Comparison of ENCODE assay signal across 8 cellular contexts in genomic region chr2:99154643-99155536, GRCh38. TPM values are rescaled to one million over a fixed set of nuclear protein-coding genes. Genes with fewer than 3 reads are reported as not detected.
A peak's percentile ranks its signal among the peaks of the same experiment; 100 is the strongest.
DNase-seq lines count a peak whose midpoint lies in the region; ATAC-seq and TF ChIP-seq lines count a peak whose summit lies in the region.

LIPT1 (plus strand) TSS chr2:99154967; CDS start chr2:99161958, 6,991 bp downstream.
TSGA10 (minus strand) TSS chr2:99154942; CDS start chr2:99109439, 45,503 bp downstream.

- H3K27me3 ChIP-seq in SK-N-SH (ENCODE audit: insufficient read depth): no peaks in the 10 kb centered on the region
- H3K27me3 ChIP-seq in ovary: no peaks in the 10 kb centered on the region
- no peaks in the 10 kb centered on the region for H3K27me3 ChIP-seq in thyroid gland

- no peak within 1 kb of the TSS for H3K4me3 Mint-ChIP-seq in activated naive CD8-positive, alpha-beta T cell treated with anti-CD3 and anti-CD28 coated beads for 36 hours

- no peaks in the 10 kb centered on the region for H3F3A ChIP-seq in SK-N-SH (replicated peaks; ENCODE audit: insufficient read depth)

- no peaks in the 10 kb centered on the region for H3K9me3 Mint-ChIP-seq in activated naive CD8-positive, alpha-beta T cell treated with anti-CD3 and anti-CD28 coated beads for 36 hours

- ATAC-seq in HG02610 (IDR thresholded peaks at IDR 0.05; ENCODE audit: unreplicated experiment): peak; percentile 95

- H3K9me3 ChIP-seq in SK-N-SH (no peaks in the 10 kb centered on the region), ovary (no peaks in the 10 kb centered on the region), thyroid gland (no peaks in the 10 kb centered on the region)

- TF ChIP-seq CTCF in SK-N-SH (IDR thresholded peaks at IDR 0.05) (peak; percentile 42), ovary (IDR thresholded peaks at IDR 0.05) (no peak), thyroid gland (IDR thresholded peaks at IDR 0.05) (peak in 1 of 6 experiments; percentile 5)

- no peaks in the 10 kb centered on the region for H3K27me3 Mint-ChIP-seq in activated naive CD8-positive, alpha-beta T cell treated with anti-CD3 and anti-CD28 coated beads for 36 hours

- POLR2A ChIA-PET in SK-N-SH (lab: Yijun Ruan, JAX): interaction anchor here (0.6 to 2.0 kb wide), 8 partner anchors 9 to 384 kb away, joined by 3 to 20 read pairs (median 4); partner anchors contain the start of genes C2orf15 and EIF5B

- TF ChIP-seq EP300 in SK-N-SH (IDR thresholded peaks at IDR 0.05; ENCODE audit: borderline replicate concordance in 1 of 2, low read depth in 1 of 2, low read length in 1 of 2) (no peak; a peak in 1 of 4 replicates), ovary (IDR thresholded peaks at IDR 0.05) (peak; percentile 73)

- TF ChIP-seq POLR2A in GM10847 (IDR thresholded peaks at IDR 0.05; ENCODE audit: extremely low read depth, insufficient read length) (peak; percentile 81), ovary (IDR thresholded peaks at IDR 0.05) (peak; percentile 90), thyroid gland (IDR thresholded peaks at IDR 0.05) (peak; percentile 71 to 98)

- H3K4me1 ChIP-seq in SK-N-SH (ENCODE audit: control insufficient read depth in 1 of 2, insufficient read depth in 2 of 2, low read depth in 1 of 2, low read length in 1 of 2) (peaks cover 0 to 8% of the 10 kb centered on the region in 2 experiments; a peak in 2 of 4 replicates), ovary (ENCODE audit: insufficient read depth) (peaks cover 9% of the 10 kb centered on the region), thyroid gland (peaks cover 24 to 28% of the 10 kb centered on the region in 2 donors)

- H3K9ac ChIP-seq in SK-N-SH: peak within 1 kb of the TSS; percentile 68

- peak within 1 kb of the TSS; percentile 78 to 80 for H3K27ac ChIP-seq in SK-N-SH (ENCODE audit: low read depth in 2 of 2, low read length in 1 of 2)
- H3K27ac ChIP-seq in ovary: peak within 1 kb of the TSS; percentile 88 to 92
- H3K27ac ChIP-seq in thyroid gland: peak within 1 kb of the TSS; percentile 93 to 96 (median 95)

- peak; percentile 83 for DNase-seq in NCI-H1092 (lab: John Stamatoyannopoulos, UW)
- DNase-seq in SK-N-SH: peak; percentile 98
- peak; percentile 94 for DNase-seq in activated naive CD8-positive, alpha-beta T cell treated with anti-CD3 and anti-CD28 coated beads for 36 hours
- peak; percentile 81 to 97 (median 92) for DNase-seq in head of caudate nucleus
- DNase-seq in ovary: peak; percentile 93 to 95 (median 94)
- peak; percentile 95 to 96 for DNase-seq in thyroid gland

- intact Hi-C loops in head of caudate nucleus (cut with DNase I): loop anchor here (10.0 kb wide), 1 partner anchor 180 kb away; the partner anchor contains the start of genes EIF5B and TXNDC9
- intact Hi-C loops in ovary (cut with DNase I): no loop called here
- intact Hi-C loops in thyroid gland (cut with DNase I): no loop called here

- no peaks in the 10 kb centered on the region for H4K20me1 ChIP-seq in SK-N-SH (ENCODE audit: insufficient read depth)

- H3K4me3 ChIP-seq in SK-N-SH (ENCODE audit: low read depth in 2 of 2, low read length in 1 of 2): peak within 1 kb of the TSS; percentile 83 to 88
- peak within 1 kb of the TSS; percentile 86 for H3K4me3 ChIP-seq in ovary
- peak within 1 kb of the TSS; percentile 75 to 95 (median 93) for H3K4me3 ChIP-seq in thyroid gland (replicated peaks in 1 of 3)

- peak within 1 kb of the TSS; percentile 92 for H3K27ac Mint-ChIP-seq in activated naive CD8-positive, alpha-beta T cell treated with anti-CD3 and anti-CD28 coated beads for 36 hours

- H3K4me1 Mint-ChIP-seq in activated naive CD8-positive, alpha-beta T cell treated with anti-CD3 and anti-CD28 coated beads for 36 hours: peaks cover 17% of the 10 kb centered on the region

- H3K4me2 ChIP-seq in SK-N-SH: peak within 1 kb of the TSS; percentile 83

- CTCF ChIA-PET in SK-N-SH (lab: Yijun Ruan, JAX): interaction anchor here (0.7 to 2.2 kb wide), 7 partner anchors 12 to 335 kb away, joined by 3 to 6 read pairs (median 4); partner anchors contain the start of genes EIF5B and REV1

- H3K36me3 ChIP-seq in SK-N-SH (replicated peaks in 1 of 2; ENCODE audit: control insufficient read depth in 1 of 2, insufficient read depth in 2 of 2, low read length in 1 of 2) (peaks cover 0 to 19% of the 10 kb centered on the region in 2 experiments), ovary (no peaks in the 10 kb centered on the region), thyroid gland (no peaks in the 10 kb centered on the region)

- no peaks in the 10 kb centered on the region for H3K9me2 ChIP-seq in SK-N-SH

- under 1% methylated on average over 44 of the region's 70 CpGs for WGBS in SK-N-SH (ENCODE audit: low lambda C conversion rate)
- 0 to 1% (median 0%) methylated on average over 64 to 70 of the region's 70 CpGs for WGBS in ovary, 3 donors
- WGBS in thyroid gland, 2 donors: 0% methylated on average over 29 to 63 of the region's 70 CpGs

- peak within 1 kb of the TSS; percentile 90 for H2AFZ ChIP-seq in SK-N-SH (ENCODE audit: low read depth)

- peaks cover 9% of the 10 kb centered on the region for H3K36me3 Mint-ChIP-seq in activated naive CD8-positive, alpha-beta T cell treated with anti-CD3 and anti-CD28 coated beads for 36 hours

- no peak for TF ChIP-seq RAD21 in SK-N-SH (IDR thresholded peaks at IDR 0.05; ENCODE audit: low read length)

- no peaks in the 10 kb centered on the region for H3K79me2 ChIP-seq in SK-N-SH (ENCODE audit: insufficient read depth)

TF ChIP-seq in SK-N-SH, 30 proteins besides CTCF, POLR2A, EP300 and RAD21 (continues in another document):
- TF ChIP-seq USF2 (IDR thresholded peaks at IDR 0.05; ENCODE audit: borderline replicate concordance, low read depth, low read length) (no peak), RFX5 (IDR thresholded peaks at IDR 0.05; ENCODE audit: low read length) (no peak), TAF1 (IDR thresholded peaks at IDR 0.05; ENCODE audit: borderline replicate concordance, low read depth, low read length) (peak; percentile 83), SIN3A (IDR thresholded peaks at IDR 0.05; ENCODE audit: borderline replicate concordance, low read depth, low read length) (peak; percentile 60), ZBTB33 (IDR thresholded peaks at IDR 0.05; ENCODE audit: borderline replicate concordance, low read depth) (peak; percentile 66), SMC3 (IDR thresholded peaks at IDR 0.05; ENCODE audit: low read depth, low read length) (no peak), CHD2 (IDR thresholded peaks at IDR 0.05; ENCODE audit: low read length, partially characterized antibody) (peak; percentile 69), MAX (IDR thresholded peaks at IDR 0.05; ENCODE audit: low read depth) (peak; percentile 99), TCF12 (IDR thresholded peaks at IDR 0.05) (peak; percentile 32; the same call in 1 of the 2 replicates), NRF1 (IDR thresholded peaks at IDR 0.05; ENCODE audit: low read depth, low read length) (peak; percentile 53), EZH2phosphoT487 (IDR thresholded peaks at IDR 0.05; ENCODE audit: borderline replicate concordance, low read depth) (no peak), GABPA (IDR thresholded peaks at IDR 0.05; ENCODE audit: low read depth) (peak; percentile 90), FOXJ3 (CRISPR knock-in tag; IDR thresholded peaks at IDR 0.05) (peak; percentile 76; the same call in 1 of the 2 replicates), MXI1 (IDR thresholded peaks at IDR 0.05; ENCODE audit: low read depth, low read length) (peak; percentile 94), RXRA (IDR thresholded peaks at IDR 0.05; ENCODE audit: borderline replicate concordance, low read depth) (no peak)

RNA-seq across cellular contexts. Expression of gene LIPT1, which starts in this region (rescaled TPM):
- polyA plus RNA-seq in SK-N-SH (2012; rRNA removed): 5.4 and 8.7 TPM in 2 replicates
- 6.3 and 7.0 TPM in 2 replicates for polyA plus RNA-seq in SK-N-SH (2012; cell fraction: cytosol; rRNA removed)
- polyA plus RNA-seq in SK-N-SH (2012; cell fraction: nucleus; rRNA removed): 12.9 and 16.6 TPM in 2 replicates
- total RNA-seq in activated naive CD8-positive, alpha-beta T cell treated with anti-CD3 and anti-CD28 coated beads for 36 hours: 1 to 10 TPM; 6.4 to 7.1 TPM
- total RNA-seq in ovary: 10 to 100 TPM in 3 of 7 donors, 1 to 10 TPM in 4; 6.2 to 12.3 (median 9.7) TPM
- polyA plus RNA-seq in ovary: 10 to 100 TPM; 13.4 to 14.6 TPM
- total RNA-seq in thyroid gland: 10 to 100 TPM; 10.6 to 15.5 (median 12.7) TPM

RNA-seq across cellular contexts. Expression of gene TSGA10, which starts in this region (rescaled TPM):
- polyA plus RNA-seq in SK-N-SH (2012; rRNA removed) (1.8 and 2.0 TPM in 2 replicates), ovary (1 to 10 TPM; 1.8 to 3.1 TPM)
- polyA plus RNA-seq in SK-N-SH (2012; cell fraction: cytosol; rRNA removed): 3.1 and 5.0 TPM in 2 replicates
- polyA plus RNA-seq in SK-N-SH (2012; cell fraction: nucleus; rRNA removed): 1.1 and 3.3 TPM in 2 replicates
- total RNA-seq in activated naive CD8-positive, alpha-beta T cell treated with anti-CD3 and anti-CD28 coated beads for 36 hours: 1 to 10 TPM; 5.6 to 7.5 TPM
- total RNA-seq in ovary (10 to 100 TPM in 2 of 7 donors, 1 to 10 TPM in 5; 7.0 to 35.5 (median 8.7) TPM), thyroid gland (10 to 100 TPM; 16.5 to 35.0 (median 30.7) TPM)

Comparison
In these comparisons a context has a peak if more than half of its experiments do, and no peak if none do; other contexts are left out.
1. Peak in every context shown above with its lines: DNase-seq, ATAC-seq, H3K4me3 ChIP-seq and H3K27ac ChIP-seq.